ENCODE assay signal across 16 cellular contexts in the genomic region with DNA sequence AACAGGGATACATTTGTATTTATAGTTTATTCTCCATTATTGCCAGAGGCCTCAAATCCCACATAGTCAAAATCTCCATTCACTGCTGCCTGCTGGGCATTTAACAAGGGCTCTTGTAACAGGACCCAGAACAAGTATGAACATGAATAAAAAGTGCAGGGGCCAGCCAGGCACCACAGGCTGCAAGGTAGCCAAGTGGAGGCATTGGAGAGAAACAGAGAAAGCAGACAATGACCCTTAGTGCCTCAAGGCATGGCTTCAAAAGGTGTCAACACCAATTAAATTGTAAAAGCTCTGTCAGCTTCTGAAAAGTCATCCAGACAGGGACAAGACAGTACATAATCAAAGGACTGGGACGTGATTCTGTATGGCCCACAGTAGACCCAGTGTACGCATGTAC.
"Had no signal": no experiment of that assay in that cellular context is flagged by ENCODE, and none has a peak within 500 bp of the region (broad histone marks: within the 10 kb centered on the region; RNA-seq: fewer than 3 reads in every experiment).

No MANE protein-coding gene starts in this region.

- H3K9me3 Mint-ChIP-seq: activated T-cell treated with anti-CD3 and anti-CD28 coated beads, Interleukin-2, amount 50 U/mL, for 4 hours; brain; natural killer cell treated with Interleukin-12 subunit alpha and Interleukin-12 subunit beta and Interleukin-15 and Interleukin-18, amount 100 ng/mL, for 72 hours; stimulated activated memory B cell treated with anti-CD40 and anti-IgM and Interleukin-4, amounts not matched to agents 10 μg/mL and 1 μg/mL and 100 μg/mL, for 72 hours had no signal

- H3K4me3 Mint-ChIP-seq: activated naive CD8-positive, alpha-beta T cell; activated T-cell treated with anti-CD3 and anti-CD28 coated beads, Interleukin-2, amount 50 U/mL, for 4 hours; brain; natural killer cell treated with Interleukin-12 subunit alpha and Interleukin-12 subunit beta and Interleukin-15 and Interleukin-18, amount 100 ng/mL, for 72 hours; stimulated activated memory B cell treated with anti-CD40 and anti-IgM and Interleukin-4, amounts not matched to agents 10 μg/mL and 1 μg/mL and 100 μg/mL, for 72 hours had no signal

- H3K4me1 Mint-ChIP-seq: stimulated activated memory B cell treated with anti-CD40 and anti-IgM and Interleukin-4, amounts not matched to agents 10 μg/mL and 1 μg/mL and 100 μg/mL, for 72 hours had no signal

- H3K27ac ChIP-seq: esophagus muscularis mucosa, psoas muscle, spleen, tibial nerve had no signal

- H3K9me3 ChIP-seq: esophagus muscularis mucosa, psoas muscle, spleen, tibial nerve had no signal

- H3K36me3 ChIP-seq: esophagus muscularis mucosa, spleen, tibial nerve had no signal

- H3K36me3 Mint-ChIP-seq: activated naive CD8-positive, alpha-beta T cell; brain; natural killer cell treated with Interleukin-12 subunit alpha and Interleukin-12 subunit beta and Interleukin-15 and Interleukin-18, amount 100 ng/mL, for 72 hours; stimulated activated memory B cell treated with anti-CD40 and anti-IgM and Interleukin-4, amounts not matched to agents 10 μg/mL and 1 μg/mL and 100 μg/mL, for 72 hours had no signal

- H3K27me3 ChIP-seq: esophagus muscularis mucosa, spleen, tibial nerve had no signal

- H3K27ac Mint-ChIP-seq: activated naive CD8-positive, alpha-beta T cell; brain; natural killer cell treated with Interleukin-12 subunit alpha and Interleukin-12 subunit beta and Interleukin-15 and Interleukin-18, amount 100 ng/mL, for 72 hours; stimulated activated memory B cell treated with anti-CD40 and anti-IgM and Interleukin-4, amounts not matched to agents 10 μg/mL and 1 μg/mL and 100 μg/mL, for 72 hours had no signal

- DNase-seq: activated CD4-positive, alpha-beta T cell treated with anti-CD3 and anti-CD28 coated beads, Interleukin-2, amount 50 U/mL, for 48 hours; activated effector memory CD4-positive, alpha-beta T cell treated with anti-CD3 and anti-CD28 coated beads, Interleukin-2, amount 50 U/mL, for 16 hours; activated T-cell treated with anti-CD3 and anti-CD28 coated beads, Interleukin-2, amount 50 U/mL, for 4 hours; amygdala; glutamatergic neuron; psoas muscle; spleen; stimulated activated CD4-positive, alpha-beta T cell treated with anti-CD3 and anti-CD28 coated beads, Interleukin-1b, Interleukin-23, amount 100 ng/mL, for 48 hours had no signal

- H3K4me3 ChIP-seq: esophagus muscularis mucosa, psoas muscle, spleen, tibial nerve had no signal

- H3K27me3 Mint-ChIP-seq: activated naive CD8-positive, alpha-beta T cell had no signal

- ATAC-seq: activated T-cell treated with anti-CD3 and anti-CD28 coated beads, Interleukin-2, amount 50 U/mL, for 4 hours; left lobe of liver; natural killer cell treated with Interleukin-12 subunit alpha and Interleukin-12 subunit beta and Interleukin-15 and Interleukin-18, amount 100 ng/mL, for 72 hours; psoas muscle; sciatic nerve; stimulated activated memory B cell treated with anti-CD40 and anti-IgM and Interleukin-4, amounts not matched to agents 10 μg/mL and 1 μg/mL and 100 μg/mL, for 72 hours had no signal

- H3K4me1 ChIP-seq: esophagus muscularis mucosa, psoas muscle, spleen, tibial nerve had no signal
